In genomic region chr4:165009493-165010227, GRCh38 we compare ENCODE assay signal across 19 cellular contexts. TPM values are rescaled to one million over a fixed set of nuclear protein-coding genes. Genes with fewer than 3 reads are reported as not detected.
A peak's percentile ranks its signal among the peaks of the same experiment; 100 is the strongest.
DNase-seq lines count a peak whose midpoint lies in the region; ATAC-seq and TF ChIP-seq lines count a peak whose summit lies in the region.
"Had no signal": no experiment of that assay in that cellular context is flagged by ENCODE, and none has a peak within 500 bp of the region (broad histone marks: within the 10 kb centered on the region; RNA-seq: fewer than 3 reads in every experiment).

No MANE protein-coding gene starts in this region.

- no peaks in the 10 kb centered on the region for H3K36me3 Mint-ChIP-seq in T-helper 17 cell (ENCODE audit: low read depth)
- H3K36me3 Mint-ChIP-seq: stimulated activated memory B cell treated with anti-CD40 and anti-IgM and Interleukin-4, amounts not matched to agents 10 μg/mL and 1 μg/mL and 100 μg/mL, for 72 hours had no signal

- H3K27me3 ChIP-seq in ascending aorta: no peaks in the 10 kb centered on the region
- H3K27me3 ChIP-seq in heart right ventricle: peaks cover 0 to 14% (median 0%) of the 10 kb centered on the region in 7 donors
- H3K27me3 ChIP-seq: brain microvascular endothelial cell, left lung, right atrium auricular region, uterus had no signal

- ATAC-seq in GM18870 (IDR thresholded peaks at IDR 0.05; ENCODE audit: unreplicated experiment) (peak; percentile 87), HG02981 (IDR thresholded peaks at IDR 0.05; ENCODE audit: unreplicated experiment) (peak; percentile 76), T-helper 17 cell (peak; percentile 48), heart right ventricle (no peak)
- ATAC-seq: left lung; stimulated activated memory B cell treated with anti-CD40 and anti-IgM and Interleukin-4, amounts not matched to agents 10 μg/mL and 1 μg/mL and 100 μg/mL, for 72 hours had no signal

- intact Hi-C loops in ascending aorta (cut with DNase I): no loop called here
- intact Hi-C loops in heart right ventricle (cut with DNase I): no loop called here

- H3K4me3 ChIP-seq in GM12865 (ENCODE audit: low read depth, low read length) (no peak overlapping the region), ascending aorta (no peak overlapping the region), heart right ventricle (no peak overlapping the region)
- H3K4me3 ChIP-seq: left lung, right atrium auricular region, SK-N-MC, uterus had no signal

- H3K9me3 ChIP-seq in T-helper 17 cell (ENCODE audit: control insufficient read depth, low read length, poor library complexity, severe bottlenecking): peaks cover 4% of the 10 kb centered on the region
- no peaks in the 10 kb centered on the region for H3K9me3 ChIP-seq in ascending aorta
- H3K9me3 ChIP-seq in heart right ventricle: no peaks in the 10 kb centered on the region
- H3K9me3 ChIP-seq: left lung, right atrium auricular region, uterus had no signal

- peaks cover 56% of the 10 kb centered on the region for H3K27me3 Mint-ChIP-seq in T-helper 17 cell

- H3K4me1 ChIP-seq in ascending aorta (no peaks in the 10 kb centered on the region), heart right ventricle (no peaks in the 10 kb centered on the region)
- H3K4me1 ChIP-seq: left lung, right atrium auricular region, uterus had no signal

- no peak overlapping the region for H3K27ac ChIP-seq in ascending aorta
- no peak overlapping the region for H3K27ac ChIP-seq in heart right ventricle
- H3K27ac ChIP-seq: brain microvascular endothelial cell, left lung, right atrium auricular region, SK-N-MC, uterus, VCaP had no signal

- H3K4me1 Mint-ChIP-seq in T-helper 17 cell: peaks cover 3% of the 10 kb centered on the region
- H3K4me1 Mint-ChIP-seq: nephron; stimulated activated memory B cell treated with anti-CD40 and anti-IgM and Interleukin-4, amounts not matched to agents 10 μg/mL and 1 μg/mL and 100 μg/mL, for 72 hours had no signal

- no peak overlapping the region for H3K27ac Mint-ChIP-seq in T-helper 17 cell
- H3K27ac Mint-ChIP-seq: stimulated activated memory B cell treated with anti-CD40 and anti-IgM and Interleukin-4, amounts not matched to agents 10 μg/mL and 1 μg/mL and 100 μg/mL, for 72 hours had no signal

- TF ChIP-seq CTCF in GM12865 (IDR thresholded peaks at IDR 0.05; ENCODE audit: insufficient read depth, low read depth, low read length, missing control alignments): no peak
- no peak for TF ChIP-seq CTCF in ascending aorta (IDR thresholded peaks at IDR 0.05)
- TF ChIP-seq CTCF in heart right ventricle (IDR thresholded peaks at IDR 0.05): no peak

- WGBS in heart right ventricle, 2 donors: 83 to 89% methylated on average over 5 of the region's 5 CpGs

- H3K36me3 ChIP-seq in ascending aorta (no peaks in the 10 kb centered on the region), heart right ventricle (no peaks in the 10 kb centered on the region)
- H3K36me3 ChIP-seq: brain microvascular endothelial cell, left lung, right atrium auricular region, uterus had no signal

- peak; percentile 56 for DNase-seq in GM12865 (ENCODE audit: low read depth)
- DNase-seq in T-helper 17 cell: no peak
- no peak for DNase-seq in CD1c-positive myeloid dendritic cell (ENCODE audit: extremely low spot score)
- no peak for DNase-seq in ascending aorta (ENCODE audit: low spot score in 2 of 2)
- no peak for DNase-seq in COLO668 (lab: John Stamatoyannopoulos, UW; ENCODE audit: unreplicated experiment)
- no peak for DNase-seq in heart right ventricle
- DNase-seq: activated T-cell treated with anti-CD3 and anti-CD28 coated beads, Interleukin-2, amount 50 U/mL, for 1 hour; brain microvascular endothelial cell; left lung; MV-4-11; stimulated activated CD4-positive, alpha-beta T cell treated with anti-CD3 and anti-CD28 coated beads, Interleukin-4, amount 100 ng/mL, for 1 hour; uterus had no signal

- no peak overlapping the region for H3K4me3 Mint-ChIP-seq in T-helper 17 cell
- H3K4me3 Mint-ChIP-seq: nephron; stimulated activated memory B cell treated with anti-CD40 and anti-IgM and Interleukin-4, amounts not matched to agents 10 μg/mL and 1 μg/mL and 100 μg/mL, for 72 hours had no signal

RNA-seq across cellular contexts. Expression of gene TRIM60, which starts 22.1 kb away (rescaled TPM):
- total RNA-seq in T-helper 17 cell: not detected
- not detected for total RNA-seq in ascending aorta
- total RNA-seq in heart right ventricle: not detected
- polyA plus RNA-seq in heart right ventricle: not detected
- total RNA-seq: left lung, right atrium auricular region, uterus had no signal

RNA-seq across cellular contexts. Expression of gene TRIM61, which starts 32.2 kb away (rescaled TPM):
- total RNA-seq in T-helper 17 cell: under 1 TPM in 1 of 2 donors, not detected in 1; 0.45 TPM
- not detected for total RNA-seq in ascending aorta
- 1 to 10 TPM in 9 of 10 donors, under 1 TPM in 1; 0.98 to 3.1 (median 2.2) TPM for total RNA-seq in heart right ventricle
- 1 to 10 TPM in 1 of 2 donors, under 1 TPM in 1; 0.37 to 1.1 TPM for polyA plus RNA-seq in heart right ventricle

RNA-seq across cellular contexts. Expression of gene TRIM75, which starts 44.0 kb away (rescaled TPM):
- total RNA-seq in T-helper 17 cell (not detected), ascending aorta (not detected), heart right ventricle (not detected)
- not detected for polyA plus RNA-seq in heart right ventricle
- total RNA-seq: left lung, right atrium auricular region, uterus had no signal

Comparison
In these comparisons a context has a peak if more than half of its experiments do, and no peak if none do; other contexts are left out.
1. ATAC-seq: peak in GM18870 (single experiment), HG02981 (single experiment) and T-helper 17 cell (single experiment); none in heart right ventricle (0 of 8).